Comparison of ENCODE assay signal across 1 cellular context in the genomic region with DNA sequence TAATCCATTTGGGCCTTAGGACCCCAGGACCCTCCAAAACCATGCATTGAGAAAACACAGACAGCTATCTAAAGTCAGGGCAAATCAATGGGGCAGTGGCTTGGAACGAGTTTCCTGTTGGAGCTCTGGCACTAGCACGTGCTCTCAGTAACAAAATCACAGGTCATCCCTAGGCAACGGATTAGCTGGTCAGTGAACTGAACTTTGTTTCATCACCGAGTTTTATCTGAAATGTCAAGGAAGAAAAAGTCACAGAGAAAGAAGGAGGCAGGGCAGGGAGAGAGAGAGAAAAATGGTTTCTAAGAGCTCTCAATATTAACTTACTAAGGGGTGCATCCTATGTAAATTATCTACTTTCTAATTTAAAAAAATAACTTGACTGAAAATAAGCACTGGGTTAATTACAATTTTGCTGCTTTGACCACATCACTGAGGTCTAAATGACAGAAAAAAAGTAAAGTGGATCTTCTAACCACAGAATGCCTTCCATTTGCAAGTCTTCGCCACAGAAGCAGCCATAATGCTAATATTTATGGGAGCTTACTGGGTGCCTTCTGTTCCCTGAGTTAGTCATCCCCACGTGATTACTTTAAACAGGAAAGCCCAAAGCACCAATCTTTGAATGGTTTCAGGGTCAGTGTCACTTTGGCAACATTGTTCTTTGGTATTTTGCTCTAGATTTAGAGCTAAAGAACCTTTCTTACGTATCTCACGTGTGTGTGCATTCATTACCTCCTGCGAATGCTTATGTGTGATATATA.
TF ChIP-seq lines count a peak whose summit lies in the region.

No MANE protein-coding gene starts in this region.

TF ChIP-seq in HepG2, 621 proteins besides CTCF, POLR2A, EP300 and RAD21 (continued from another document and continues in another):
- TF ChIP-seq, protein P1, sequence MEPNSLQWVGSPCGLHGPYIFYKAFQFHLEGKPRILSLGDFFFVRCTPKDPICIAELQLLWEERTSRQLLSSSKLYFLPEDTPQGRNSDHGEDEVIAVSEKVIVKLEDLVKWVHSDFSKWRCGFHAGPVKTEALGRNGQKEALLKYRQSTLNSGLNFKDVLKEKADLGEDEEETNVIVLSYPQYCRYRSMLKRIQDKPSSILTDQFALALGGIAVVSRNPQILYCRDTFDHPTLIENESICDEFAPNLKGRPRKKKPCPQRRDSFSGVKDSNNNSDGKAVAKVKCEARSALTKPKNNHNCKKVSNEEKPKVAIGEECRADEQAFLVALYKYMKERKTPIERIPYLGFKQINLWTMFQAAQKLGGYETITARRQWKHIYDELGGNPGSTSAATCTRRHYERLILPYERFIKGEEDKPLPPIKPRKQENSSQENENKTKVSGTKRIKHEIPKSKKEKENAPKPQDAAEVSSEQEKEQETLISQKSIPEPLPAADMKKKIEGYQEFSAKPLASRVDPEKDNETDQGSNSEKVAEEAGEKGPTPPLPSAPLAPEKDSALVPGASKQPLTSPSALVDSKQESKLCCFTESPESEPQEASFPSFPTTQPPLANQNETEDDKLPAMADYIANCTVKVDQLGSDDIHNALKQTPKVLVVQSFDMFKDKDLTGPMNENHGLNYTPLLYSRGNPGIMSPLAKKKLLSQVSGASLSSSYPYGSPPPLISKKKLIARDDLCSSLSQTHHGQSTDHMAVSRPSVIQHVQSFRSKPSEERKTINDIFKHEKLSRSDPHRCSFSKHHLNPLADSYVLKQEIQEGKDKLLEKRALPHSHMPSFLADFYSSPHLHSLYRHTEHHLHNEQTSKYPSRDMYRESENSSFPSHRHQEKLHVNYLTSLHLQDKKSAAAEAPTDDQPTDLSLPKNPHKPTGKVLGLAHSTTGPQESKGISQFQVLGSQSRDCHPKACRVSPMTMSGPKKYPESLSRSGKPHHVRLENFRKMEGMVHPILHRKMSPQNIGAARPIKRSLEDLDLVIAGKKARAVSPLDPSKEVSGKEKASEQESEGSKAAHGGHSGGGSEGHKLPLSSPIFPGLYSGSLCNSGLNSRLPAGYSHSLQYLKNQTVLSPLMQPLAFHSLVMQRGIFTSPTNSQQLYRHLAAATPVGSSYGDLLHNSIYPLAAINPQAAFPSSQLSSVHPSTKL (CRISPR knock-in tag; IDR thresholded peaks at IDR 0.05) = no peak; the same call in 1 of the 2 replicates
- no peak for TF ChIP-seq CREB1 (IDR thresholded peaks at IDR 0.05)
- TF ChIP-seq CREB1 (CRISPR knock-in tag; IDR thresholded peaks at IDR 0.05) = peak; percentile 47; the same call in 1 of the 2 replicates
- TF ChIP-seq, protein P2, sequence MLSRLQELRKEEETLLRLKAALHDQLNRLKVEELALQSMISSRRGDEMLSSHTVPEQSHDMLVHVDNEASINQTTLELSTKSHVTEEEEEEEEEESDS (CRISPR knock-in tag; IDR thresholded peaks at IDR 0.05; ENCODE audit: borderline replicate concordance) = no peak
- peak; percentile 19; the same call in 1 of the 2 replicates for TF ChIP-seq SP2 (CRISPR knock-in tag; IDR thresholded peaks at IDR 0.05)
- no peak for TF ChIP-seq ZNF7 (CRISPR knock-in tag; IDR thresholded peaks at IDR 0.05)
- TF ChIP-seq REST (IDR thresholded peaks at IDR 0.05; ENCODE audit: borderline replicate concordance in 1 of 2, low read depth in 1 of 2, low read length in 2 of 2) = no peak
- TF ChIP-seq HINFP (CRISPR knock-in tag; IDR thresholded peaks at IDR 0.05; ENCODE audit: low read depth) = no peak
- TF ChIP-seq ZNF18 (CRISPR knock-in tag; IDR thresholded peaks at IDR 0.05; ENCODE audit: insufficient replicate concordance) = no peak
- no peak for TF ChIP-seq ZNF605 (CRISPR knock-in tag; IDR thresholded peaks at IDR 0.05)
- TF ChIP-seq, protein P3, sequence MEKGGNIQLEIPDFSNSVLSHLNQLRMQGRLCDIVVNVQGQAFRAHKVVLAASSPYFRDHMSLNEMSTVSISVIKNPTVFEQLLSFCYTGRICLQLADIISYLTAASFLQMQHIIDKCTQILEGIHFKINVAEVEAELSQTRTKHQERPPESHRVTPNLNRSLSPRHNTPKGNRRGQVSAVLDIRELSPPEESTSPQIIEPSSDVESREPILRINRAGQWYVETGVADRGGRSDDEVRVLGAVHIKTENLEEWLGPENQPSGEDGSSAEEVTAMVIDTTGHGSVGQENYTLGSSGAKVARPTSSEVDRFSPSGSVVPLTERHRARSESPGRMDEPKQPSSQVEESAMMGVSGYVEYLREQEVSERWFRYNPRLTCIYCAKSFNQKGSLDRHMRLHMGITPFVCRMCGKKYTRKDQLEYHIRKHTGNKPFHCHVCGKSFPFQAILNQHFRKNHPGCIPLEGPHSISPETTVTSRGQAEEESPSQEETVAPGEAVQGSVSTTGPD (CRISPR knock-in tag; IDR thresholded peaks at IDR 0.05) = no peak
- TF ChIP-seq, protein P4, sequence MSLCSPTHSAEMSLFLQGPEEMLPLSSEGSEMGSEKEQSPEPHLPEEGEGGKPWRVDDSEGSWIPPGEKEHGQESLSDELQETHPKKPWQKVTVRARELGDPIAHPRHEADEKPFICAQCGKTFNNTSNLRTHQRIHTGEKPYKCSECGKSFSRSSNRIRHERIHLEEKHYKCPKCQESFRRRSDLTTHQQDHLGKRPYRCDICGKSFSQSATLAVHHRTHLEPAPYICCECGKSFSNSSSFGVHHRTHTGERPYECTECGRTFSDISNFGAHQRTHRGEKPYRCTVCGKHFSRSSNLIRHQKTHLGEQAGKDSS (CRISPR knock-in tag; IDR thresholded peaks at IDR 0.05; ENCODE audit: borderline replicate concordance, low read depth) = no peak
- TF ChIP-seq ZNF382 (CRISPR knock-in tag; IDR thresholded peaks at IDR 0.05; ENCODE audit: borderline replicate concordance) = no peak
- no peak for TF ChIP-seq NRL (CRISPR knock-in tag; IDR thresholded peaks at IDR 0.05; ENCODE audit: borderline replicate concordance)
- no peak for TF ChIP-seq ZKSCAN5 (CRISPR knock-in tag; IDR thresholded peaks at IDR 0.05)
- no peak for TF ChIP-seq ZNF331 (CRISPR knock-in tag; IDR thresholded peaks at IDR 0.05)
- 0 out of 2 replicates have a peak, but pooled peaks have one; percentile 42 for TF ChIP-seq YEATS4 (CRISPR knock-in tag; IDR thresholded peaks at IDR 0.05; ENCODE audit: borderline replicate concordance)
- TF ChIP-seq NKX3-1 (CRISPR knock-in tag; IDR thresholded peaks at IDR 0.05) = no peak
- TF ChIP-seq AKNA (CRISPR knock-in tag; IDR thresholded peaks at IDR 0.05; ENCODE audit: borderline replicate concordance) = peak; percentile 40; the same call in 1 of the 2 replicates
- TF ChIP-seq AHDC1 (CRISPR knock-in tag; IDR thresholded peaks at IDR 0.05; ENCODE audit: borderline replicate concordance) = 0 out of 2 replicates have a peak, but pooled peaks have one; percentile 18
- no peak for TF ChIP-seq SRF (IDR thresholded peaks at IDR 0.05; ENCODE audit: low read depth, low read length)
